In the genomic region with DNA sequence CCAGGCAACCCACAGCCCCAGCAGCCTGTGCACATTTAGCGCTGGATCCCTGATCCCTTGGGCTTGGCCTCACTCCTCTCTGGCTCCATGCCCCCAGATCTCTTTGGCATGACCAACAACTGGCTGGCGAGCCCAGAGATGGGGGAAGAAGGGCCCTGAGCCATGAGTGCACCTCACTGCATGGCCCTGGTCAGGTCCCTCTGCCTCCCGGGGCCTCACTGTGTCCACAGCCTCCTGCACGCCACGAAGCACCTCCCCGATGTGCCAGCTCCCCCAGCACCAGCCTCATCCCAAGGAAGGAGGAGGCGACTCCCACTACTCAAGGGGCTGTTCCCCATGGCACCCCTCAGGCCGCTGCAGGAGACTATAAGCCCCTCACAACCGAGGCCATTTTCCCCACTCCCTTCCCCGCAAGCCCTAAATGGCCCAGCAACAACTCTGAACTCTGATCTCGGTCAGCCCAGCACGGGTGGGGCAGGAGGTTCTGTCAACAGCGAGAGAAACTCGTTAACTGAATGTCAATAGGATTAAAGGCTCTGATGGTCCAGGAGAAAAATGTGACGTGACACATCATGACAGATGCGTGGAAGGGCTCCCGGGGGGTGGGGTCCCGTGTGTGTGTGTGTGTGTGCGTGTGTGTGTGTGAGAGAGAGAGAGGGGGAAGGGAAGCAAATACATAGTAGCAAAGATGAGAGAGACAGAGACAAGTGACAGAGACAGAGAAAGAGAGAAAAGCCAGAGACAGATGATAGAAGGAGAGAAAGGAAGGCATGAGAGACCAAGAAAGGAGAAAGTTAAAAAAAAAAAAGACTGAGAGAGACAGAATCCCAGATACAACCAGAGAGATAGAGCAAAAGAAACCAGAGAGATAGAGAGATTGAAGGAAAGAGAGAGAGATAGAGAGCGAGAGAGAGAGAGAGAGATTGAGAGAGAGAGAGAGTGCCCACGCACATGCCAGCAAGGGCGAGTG, we compare ENCODE assay signal across 1 cellular context.
TF ChIP-seq lines count a peak whose summit lies in the region.

No MANE protein-coding gene starts in this region.

TF ChIP-seq in SK-N-SH treated with all-trans-retinoic acid at 6 μM for 48 hours, 23 proteins besides CTCF, POLR2A, EP300 and RAD21:
- TF ChIP-seq ZNF565 (CRISPR knock-in tag; conservative IDR thresholded peaks at IDR 0.05; ENCODE audit: low read depth) (no peak), TOX (CRISPR knock-in tag; IDR thresholded peaks at IDR 0.05; ENCODE audit: borderline replicate concordance) (no peak), ISL1 (CRISPR knock-in tag; IDR thresholded peaks at IDR 0.05) (no peak), SNAI2 (CRISPR knock-in tag; IDR thresholded peaks at IDR 0.05) (no peak), OSR1 (CRISPR knock-in tag; IDR thresholded peaks at IDR 0.05) (no peak), ESRRG (CRISPR knock-in tag; IDR thresholded peaks at IDR 0.05) (no peak), CSDC2 (CRISPR knock-in tag; IDR thresholded peaks at IDR 0.05) (no peak), BACH2 (CRISPR knock-in tag; IDR thresholded peaks at IDR 0.05; ENCODE audit: borderline replicate concordance) (no peak), ARNTL (CRISPR knock-in tag; IDR thresholded peaks at IDR 0.05; ENCODE audit: borderline replicate concordance, low read depth) (no peak), GLIS3 (CRISPR knock-in tag; IDR thresholded peaks at IDR 0.05) (no peak), ZFP30 (CRISPR knock-in tag; IDR thresholded peaks at IDR 0.05) (no peak)
- TF ChIP-seq, protein P1, sequence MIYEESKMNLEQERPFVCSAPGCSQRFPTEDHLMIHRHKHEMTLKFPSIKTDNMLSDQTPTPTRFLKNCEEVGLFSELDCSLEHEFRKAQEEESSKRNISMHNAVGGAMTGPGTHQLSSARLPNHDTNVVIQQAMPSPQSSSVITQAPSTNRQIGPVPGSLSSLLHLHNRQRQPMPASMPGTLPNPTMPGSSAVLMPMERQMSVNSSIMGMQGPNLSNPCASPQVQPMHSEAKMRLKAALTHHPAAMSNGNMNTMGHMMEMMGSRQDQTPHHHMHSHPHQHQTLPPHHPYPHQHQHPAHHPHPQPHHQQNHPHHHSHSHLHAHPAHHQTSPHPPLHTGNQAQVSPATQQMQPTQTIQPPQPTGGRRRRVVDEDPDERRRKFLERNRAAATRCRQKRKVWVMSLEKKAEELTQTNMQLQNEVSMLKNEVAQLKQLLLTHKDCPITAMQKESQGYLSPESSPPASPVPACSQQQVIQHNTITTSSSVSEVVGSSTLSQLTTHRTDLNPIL (CRISPR knock-in tag; IDR thresholded peaks at IDR 0.05; ENCODE audit: low read depth), result no peak
- TF ChIP-seq, protein P2, sequence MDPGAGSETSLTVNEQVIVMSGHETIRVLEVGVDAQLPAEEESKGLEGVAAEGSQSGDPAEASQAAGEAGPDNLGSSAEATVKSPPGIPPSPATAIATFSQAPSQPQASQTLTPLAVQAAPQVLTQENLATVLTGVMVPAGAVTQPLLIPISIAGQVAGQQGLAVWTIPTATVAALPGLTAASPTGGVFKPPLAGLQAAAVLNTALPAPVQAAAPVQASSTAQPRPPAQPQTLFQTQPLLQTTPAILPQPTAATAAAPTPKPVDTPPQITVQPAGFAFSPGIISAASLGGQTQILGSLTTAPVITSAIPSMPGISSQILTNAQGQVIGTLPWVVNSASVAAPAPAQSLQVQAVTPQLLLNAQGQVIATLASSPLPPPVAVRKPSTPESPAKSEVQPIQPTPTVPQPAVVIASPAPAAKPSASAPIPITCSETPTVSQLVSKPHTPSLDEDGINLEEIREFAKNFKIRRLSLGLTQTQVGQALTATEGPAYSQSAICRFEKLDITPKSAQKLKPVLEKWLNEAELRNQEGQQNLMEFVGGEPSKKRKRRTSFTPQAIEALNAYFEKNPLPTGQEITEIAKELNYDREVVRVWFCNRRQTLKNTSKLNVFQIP (CRISPR knock-in tag; IDR thresholded peaks at IDR 0.05; ENCODE audit: borderline replicate concordance, low read depth), result no peak
- TF ChIP-seq, protein P3, sequence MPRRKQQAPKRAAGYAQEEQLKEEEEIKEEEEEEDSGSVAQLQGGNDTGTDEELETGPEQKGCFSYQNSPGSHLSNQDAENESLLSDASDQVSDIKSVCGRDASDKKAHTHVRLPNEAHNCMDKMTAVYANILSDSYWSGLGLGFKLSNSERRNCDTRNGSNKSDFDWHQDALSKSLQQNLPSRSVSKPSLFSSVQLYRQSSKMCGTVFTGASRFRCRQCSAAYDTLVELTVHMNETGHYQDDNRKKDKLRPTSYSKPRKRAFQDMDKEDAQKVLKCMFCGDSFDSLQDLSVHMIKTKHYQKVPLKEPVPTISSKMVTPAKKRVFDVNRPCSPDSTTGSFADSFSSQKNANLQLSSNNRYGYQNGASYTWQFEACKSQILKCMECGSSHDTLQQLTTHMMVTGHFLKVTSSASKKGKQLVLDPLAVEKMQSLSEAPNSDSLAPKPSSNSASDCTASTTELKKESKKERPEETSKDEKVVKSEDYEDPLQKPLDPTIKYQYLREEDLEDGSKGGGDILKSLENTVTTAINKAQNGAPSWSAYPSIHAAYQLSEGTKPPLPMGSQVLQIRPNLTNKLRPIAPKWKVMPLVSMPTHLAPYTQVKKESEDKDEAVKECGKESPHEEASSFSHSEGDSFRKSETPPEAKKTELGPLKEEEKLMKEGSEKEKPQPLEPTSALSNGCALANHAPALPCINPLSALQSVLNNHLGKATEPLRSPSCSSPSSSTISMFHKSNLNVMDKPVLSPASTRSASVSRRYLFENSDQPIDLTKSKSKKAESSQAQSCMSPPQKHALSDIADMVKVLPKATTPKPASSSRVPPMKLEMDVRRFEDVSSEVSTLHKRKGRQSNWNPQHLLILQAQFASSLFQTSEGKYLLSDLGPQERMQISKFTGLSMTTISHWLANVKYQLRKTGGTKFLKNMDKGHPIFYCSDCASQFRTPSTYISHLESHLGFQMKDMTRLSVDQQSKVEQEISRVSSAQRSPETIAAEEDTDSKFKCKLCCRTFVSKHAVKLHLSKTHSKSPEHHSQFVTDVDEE (CRISPR knock-in tag; IDR thresholded peaks at IDR 0.05), result no peak
